ENCODE assay signal across 23 cellular contexts in genomic region chr5:66805514-66806430, GRCh38.
DNase-seq lines count a peak whose midpoint lies in the region; ATAC-seq, FAIRE-seq and TF ChIP-seq lines count a peak whose summit lies in the region.
"Had no signal": no experiment of that assay in that cellular context is flagged by ENCODE, and none has a peak within 500 bp of the region (broad histone marks: within the 10 kb centered on the region; RNA-seq: fewer than 3 reads in every experiment).

No MANE protein-coding gene starts in this region.

- no peak for TF ChIP-seq RAD21 in neural cell (conservative IDR thresholded peaks at IDR 0.05)

- no peak for TF ChIP-seq CTCF in bronchial epithelial cell (IDR thresholded peaks at IDR 0.05; ENCODE audit: insufficient read depth, low read length, severe bottlenecking)
- no peak for TF ChIP-seq CTCF in neural cell (IDR thresholded peaks at IDR 0.05; ENCODE audit: poor library complexity, severe bottlenecking)

- FAIRE-seq in bronchial epithelial cell (lab: Jason Lieb, UNC) = no peak
- FAIRE-seq: A204.1, GM12878, GM18507 had no signal

- DNase-seq in AG20443 (ENCODE audit: low spot score) (peak; percentile 13), HT1080 (ENCODE audit: low read depth) (peak; percentile 20), bronchial epithelial cell (ENCODE audit: low read depth) (peak; percentile 51), NCI-H446 treated with DMSO at 0.1 percent for 48 hours (lab: John Stamatoyannopoulos, UW) (no peak), pons (ENCODE audit: low spot score) (no peak)
- DNase-seq in stimulated activated naive CD8-positive, alpha-beta T cell treated with anti-CD3 and anti-CD28 coated beads, Interleukin-15, Interleukin-2, amounts not matched to agents 100 U/mL and 50 U/mL, for 24 hours = no peak
- DNase-seq: CD4-positive, alpha-beta memory T cell; DMS153; HCEC 1CT; Karpas-422; MG63; NCI-H1105; NCI-H1694 treated with DMSO at 0.1 percent for 48 hours; NCI-H510A treated with DMSO at 0.1 percent for 48 hours; NCI-H82; SJCRH30 had no signal

- H3K9me3 ChIP-seq in neural cell (ENCODE audit: low read length) = no peaks in the 10 kb centered on the region
- H3K9me3 ChIP-seq: MG63, SJCRH30 had no signal

- H3K36me3 ChIP-seq in bronchial epithelial cell (ENCODE audit: control insufficient read depth, insufficient read depth, low read length) = no peaks in the 10 kb centered on the region
- H3K36me3 ChIP-seq in neural cell (ENCODE audit: insufficient read depth, low read length) = no peaks in the 10 kb centered on the region
- H3K36me3 ChIP-seq: MG63, SJCRH30 had no signal

- H2AFZ ChIP-seq in neural cell (ENCODE audit: low read depth, low read length) = no peak overlapping the region
- H2AFZ ChIP-seq: GM23338 had no signal

- H3K79me2 ChIP-seq in neural cell (replicated peaks; ENCODE audit: insufficient read depth, low read length) = no peaks in the 10 kb centered on the region

- no peak overlapping the region for H3K4me3 ChIP-seq in bronchial epithelial cell (ENCODE audit: low read depth, low read length)
- H3K4me3 ChIP-seq in neural cell (ENCODE audit: low read length) = peak overlapping the region; percentile 27
- H3K4me3 ChIP-seq: GM12878, GM23338, MG63, SJCRH30 had no signal

- H3K9me2 ChIP-seq in neural cell (ENCODE audit: insufficient read depth, low read length) = no peaks in the 10 kb centered on the region

- H4K20me1 ChIP-seq in neural cell (ENCODE audit: insufficient read depth) = no peaks in the 10 kb centered on the region

- H3K27ac ChIP-seq in neural cell (ENCODE audit: low read length) = peak overlapping the region; percentile 42
- H3K27ac ChIP-seq: HL-60, SJCRH30 had no signal

- ATAC-seq in stimulated activated naive CD8-positive, alpha-beta T cell treated with anti-CD3 and anti-CD28 coated beads, Interleukin-15, Interleukin-2, amounts not matched to agents 100 U/mL and 50 U/mL, for 24 hours = no peak
- ATAC-seq: GM12878, GM23338, Panc1 had no signal

- H3F3A ChIP-seq in neural cell (ENCODE audit: insufficient read depth, low read length, poor library complexity, severe bottlenecking) = no peaks in the 10 kb centered on the region

- no peak overlapping the region for H3K9ac ChIP-seq in neural cell (ENCODE audit: low read length)

- no peaks in the 10 kb centered on the region for H3K27me3 ChIP-seq in bronchial epithelial cell (ENCODE audit: control insufficient read depth, insufficient read depth, low read length)
- no peaks in the 10 kb centered on the region for H3K27me3 ChIP-seq in neural cell (ENCODE audit: insufficient read depth, low read depth, low read length)

- no peak overlapping the region for H3K4me2 ChIP-seq in neural cell (ENCODE audit: low read length)
- H3K4me2 ChIP-seq: GM23338 had no signal

- TF ChIP-seq EP300 in neural cell (conservative IDR thresholded peaks at IDR 0.05; ENCODE audit: poor library complexity, severe bottlenecking) = peak; percentile 91

TF ChIP-seq in neural cell, 6 proteins besides CTCF, POLR2A, EP300 and RAD21:
- TF ChIP-seq, protein P1, sequence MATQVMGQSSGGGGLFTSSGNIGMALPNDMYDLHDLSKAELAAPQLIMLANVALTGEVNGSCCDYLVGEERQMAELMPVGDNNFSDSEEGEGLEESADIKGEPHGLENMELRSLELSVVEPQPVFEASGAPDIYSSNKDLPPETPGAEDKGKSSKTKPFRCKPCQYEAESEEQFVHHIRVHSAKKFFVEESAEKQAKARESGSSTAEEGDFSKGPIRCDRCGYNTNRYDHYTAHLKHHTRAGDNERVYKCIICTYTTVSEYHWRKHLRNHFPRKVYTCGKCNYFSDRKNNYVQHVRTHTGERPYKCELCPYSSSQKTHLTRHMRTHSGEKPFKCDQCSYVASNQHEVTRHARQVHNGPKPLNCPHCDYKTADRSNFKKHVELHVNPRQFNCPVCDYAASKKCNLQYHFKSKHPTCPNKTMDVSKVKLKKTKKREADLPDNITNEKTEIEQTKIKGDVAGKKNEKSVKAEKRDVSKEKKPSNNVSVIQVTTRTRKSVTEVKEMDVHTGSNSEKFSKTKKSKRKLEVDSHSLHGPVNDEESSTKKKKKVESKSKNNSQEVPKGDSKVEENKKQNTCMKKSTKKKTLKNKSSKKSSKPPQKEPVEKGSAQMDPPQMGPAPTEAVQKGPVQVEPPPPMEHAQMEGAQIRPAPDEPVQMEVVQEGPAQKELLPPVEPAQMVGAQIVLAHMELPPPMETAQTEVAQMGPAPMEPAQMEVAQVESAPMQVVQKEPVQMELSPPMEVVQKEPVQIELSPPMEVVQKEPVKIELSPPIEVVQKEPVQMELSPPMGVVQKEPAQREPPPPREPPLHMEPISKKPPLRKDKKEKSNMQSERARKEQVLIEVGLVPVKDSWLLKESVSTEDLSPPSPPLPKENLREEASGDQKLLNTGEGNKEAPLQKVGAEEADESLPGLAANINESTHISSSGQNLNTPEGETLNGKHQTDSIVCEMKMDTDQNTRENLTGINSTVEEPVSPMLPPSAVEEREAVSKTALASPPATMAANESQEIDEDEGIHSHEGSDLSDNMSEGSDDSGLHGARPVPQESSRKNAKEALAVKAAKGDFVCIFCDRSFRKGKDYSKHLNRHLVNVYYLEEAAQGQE (IDR thresholded peaks at IDR 0.05; ENCODE audit: borderline replicate concordance) = peak; percentile 79
- TF ChIP-seq MXI1 (conservative IDR thresholded peaks at IDR 0.05; ENCODE audit: poor library complexity, severe bottlenecking) (no peak), POLR2AphosphoS5 (IDR thresholded peaks at IDR 0.05) (peak; percentile 58)

Comparison
In these comparisons a context has a peak if more than half of its experiments do, and no peak if none do; other contexts are left out.
1. DNase-seq: peak in AG20443 (single experiment), HT1080 (single experiment) and bronchial epithelial cell (single experiment); none in stimulated activated naive CD8-positive, alpha-beta T cell treated with anti-CD3 and anti-CD28 coated beads, Interleukin-15, Interleukin-2, amounts not matched to agents 100 U/mL and 50 U/mL, for 24 hours (single experiment), NCI-H446 treated with DMSO at 0.1 percent for 48 hours (single experiment) and pons (single experiment).